23 cellular contexts compared by ENCODE assay signal in genomic region chr7:115511330-115511729, GRCh38.
DNase-seq lines count a peak whose midpoint lies in the region; TF ChIP-seq lines count a peak whose summit lies in the region.
"Had no signal": no experiment of that assay in that cellular context is flagged by ENCODE, and none has a peak within 500 bp of the region (broad histone marks: within the 10 kb centered on the region; RNA-seq: fewer than 3 reads in every experiment).

No MANE protein-coding gene starts in this region.

- no peak overlapping the region for H3K9ac ChIP-seq in trophoblast cell (ENCODE audit: low read length)

- no peak overlapping the region for H3K14ac ChIP-seq in trophoblast cell (ENCODE audit: low read length)

- no peak overlapping the region for H3K4ac ChIP-seq in trophoblast cell (ENCODE audit: low read depth, low read length)

- no peak overlapping the region for H2AK5ac ChIP-seq in trophoblast cell (ENCODE audit: low read length)

- DNase-seq in ELR (ENCODE audit: low read depth): peak; percentile 8
- peak; percentile 11 to 55 for DNase-seq in NCI-H524 (lab: John Stamatoyannopoulos, UW)
- DNase-seq in trophoblast cell: no peak
- no peak for DNase-seq in GOT3 (lab: John Stamatoyannopoulos, UW)
- DNase-seq in C1 segment of cervical spinal cord (lab: John Stamatoyannopoulos, UW): no peak
- no peak for DNase-seq in type B pancreatic cell (ENCODE audit: extremely low spot score, unreplicated experiment)
- DNase-seq: Caco-2; CD4-positive, alpha-beta memory T cell; DMS153; H7; HFFc6; Karpas-422; NCI-H1092; NCI-H1436; NCI-H187 treated with DMSO at 0.1 percent for 48 hours; NCI-H774; NK-92 treated with Interleukin-12 subunit alpha and Interleukin-12 subunit beta, amount 100 ng/mL, for 24 hours had no signal

- no CpG with 5 or more reads among the region's 3 CpGs for WGBS in trophoblast cell (ENCODE audit: extremely low coverage, insufficient coverage, insufficient read length)

- H3K18ac ChIP-seq in trophoblast cell (ENCODE audit: low read length): no peak overlapping the region

- H3K23ac ChIP-seq in trophoblast cell (ENCODE audit: low read length): no peak overlapping the region

- no peaks in the 10 kb centered on the region for H3K79me1 ChIP-seq in trophoblast cell (ENCODE audit: low read length)

- H2BK120ac ChIP-seq in trophoblast cell (ENCODE audit: insufficient read depth, low read length, poor library complexity): no peak overlapping the region

- no peaks in the 10 kb centered on the region for H3K27me3 ChIP-seq in trophoblast cell (ENCODE audit: insufficient read depth, low read length)
- H3K27me3 ChIP-seq: SJSA1 had no signal

- H3K27ac Mint-ChIP-seq in type B pancreatic cell: no peak overlapping the region
- H3K27ac Mint-ChIP-seq: CD4-positive, alpha-beta memory T cell; HFFc6; IgD-negative memory B cell; T-helper 1 cell treated with Interleukin-12 subunit alpha and Interleukin-12 subunit beta and Interleukin-4 antibody, amounts not matched to agents 30 μg/mL and 1 μg/mL, for 36 hours had no signal

- no peak overlapping the region for H4K91ac ChIP-seq in trophoblast cell (ENCODE audit: low read depth, low read length)

- no peak overlapping the region for H3K27ac ChIP-seq in C4-2B
- no peak overlapping the region for H3K27ac ChIP-seq in VCaP
- no peak overlapping the region for H3K27ac ChIP-seq in trophoblast cell (ENCODE audit: low read depth, low read length)
- H3K27ac ChIP-seq: SJSA1 had no signal

- H3K36me3 Mint-ChIP-seq in type B pancreatic cell: no peaks in the 10 kb centered on the region
- H3K36me3 Mint-ChIP-seq: CD4-positive, alpha-beta memory T cell; IgD-negative memory B cell had no signal

- no peak overlapping the region for H3K4me3 ChIP-seq in trophoblast cell (ENCODE audit: low read depth, low read length)
- H3K4me3 ChIP-seq: GM12878, SJSA1 had no signal

- H4K8ac ChIP-seq in trophoblast cell (ENCODE audit: low read depth, low read length): no peak overlapping the region

- no peaks in the 10 kb centered on the region for H3K4me1 Mint-ChIP-seq in type B pancreatic cell (ENCODE audit: unreplicated experiment)
- H3K4me1 Mint-ChIP-seq: CD4-positive, alpha-beta memory T cell; IgD-negative memory B cell had no signal

- peaks cover 5% of the 10 kb centered on the region for H3K27me3 Mint-ChIP-seq in type B pancreatic cell

- no peaks in the 10 kb centered on the region for H3K4me1 ChIP-seq in trophoblast cell (ENCODE audit: control insufficient read depth in 1 of 2, insufficient read depth in 2 of 2, low read length in 2 of 2)
- H3K4me1 ChIP-seq: Caco-2, SJSA1 had no signal

- H2BK12ac ChIP-seq in trophoblast cell (ENCODE audit: low read length): no peak overlapping the region

- no peak overlapping the region for H2BK5ac ChIP-seq in trophoblast cell (ENCODE audit: low read depth, low read length, poor library complexity)

- peak; percentile 59 for TF ChIP-seq CTCF in C4-2B (conservative IDR thresholded peaks at IDR 0.05)
- peak; percentile 51 for TF ChIP-seq CTCF in VCaP (conservative IDR thresholded peaks at IDR 0.05)
- TF ChIP-seq CTCF in type B pancreatic cell (conservative IDR thresholded peaks at IDR 0.05): no peak

- H2AFZ ChIP-seq in trophoblast cell (ENCODE audit: insufficient read depth, low read length, poor library complexity): no peak overlapping the region

- H3K4me3 Mint-ChIP-seq in type B pancreatic cell: no peak overlapping the region
- H3K4me3 Mint-ChIP-seq: CD4-positive, alpha-beta memory T cell; HFFc6; IgD-negative memory B cell; T-helper 1 cell treated with Interleukin-12 subunit alpha and Interleukin-12 subunit beta and Interleukin-4 antibody, amounts not matched to agents 30 μg/mL and 1 μg/mL, for 36 hours had no signal

- H3K9me3 Mint-ChIP-seq in type B pancreatic cell: no peaks in the 10 kb centered on the region
- H3K9me3 Mint-ChIP-seq: CD4-positive, alpha-beta memory T cell; HFFc6; IgD-negative memory B cell; T-helper 1 cell treated with Interleukin-12 subunit alpha and Interleukin-12 subunit beta and Interleukin-4 antibody, amounts not matched to agents 30 μg/mL and 1 μg/mL, for 36 hours had no signal

- H3K79me2 ChIP-seq in trophoblast cell (ENCODE audit: control insufficient read depth, insufficient read depth, low read length, poor library complexity): no peaks in the 10 kb centered on the region

- H3K4me2 ChIP-seq in trophoblast cell (ENCODE audit: low read length): no peak overlapping the region

- no peaks in the 10 kb centered on the region for H3K9me3 ChIP-seq in trophoblast cell (ENCODE audit: insufficient read depth, low read depth, low read length)
- H3K9me3 ChIP-seq: Caco-2, SJSA1 had no signal

- H4K12ac ChIP-seq in trophoblast cell (ENCODE audit: low read depth, low read length): no peak overlapping the region

- no peaks in the 10 kb centered on the region for H3K36me3 ChIP-seq in trophoblast cell (ENCODE audit: control insufficient read depth in 1 of 2, insufficient read depth in 2 of 2, low read length in 2 of 2)
- H3K36me3 ChIP-seq: SJSA1 had no signal

Comparison
In these comparisons a context has a peak if more than half of its experiments do, and no peak if none do; other contexts are left out.
1. DNase-seq: peak in ELR (single experiment) and NCI-H524 (2 of 2); none in trophoblast cell (0 of 2), GOT3 (single experiment), C1 segment of cervical spinal cord (0 of 14) and type B pancreatic cell (single experiment).